ENCODE assay signal across 8 cellular contexts in the genomic region with DNA sequence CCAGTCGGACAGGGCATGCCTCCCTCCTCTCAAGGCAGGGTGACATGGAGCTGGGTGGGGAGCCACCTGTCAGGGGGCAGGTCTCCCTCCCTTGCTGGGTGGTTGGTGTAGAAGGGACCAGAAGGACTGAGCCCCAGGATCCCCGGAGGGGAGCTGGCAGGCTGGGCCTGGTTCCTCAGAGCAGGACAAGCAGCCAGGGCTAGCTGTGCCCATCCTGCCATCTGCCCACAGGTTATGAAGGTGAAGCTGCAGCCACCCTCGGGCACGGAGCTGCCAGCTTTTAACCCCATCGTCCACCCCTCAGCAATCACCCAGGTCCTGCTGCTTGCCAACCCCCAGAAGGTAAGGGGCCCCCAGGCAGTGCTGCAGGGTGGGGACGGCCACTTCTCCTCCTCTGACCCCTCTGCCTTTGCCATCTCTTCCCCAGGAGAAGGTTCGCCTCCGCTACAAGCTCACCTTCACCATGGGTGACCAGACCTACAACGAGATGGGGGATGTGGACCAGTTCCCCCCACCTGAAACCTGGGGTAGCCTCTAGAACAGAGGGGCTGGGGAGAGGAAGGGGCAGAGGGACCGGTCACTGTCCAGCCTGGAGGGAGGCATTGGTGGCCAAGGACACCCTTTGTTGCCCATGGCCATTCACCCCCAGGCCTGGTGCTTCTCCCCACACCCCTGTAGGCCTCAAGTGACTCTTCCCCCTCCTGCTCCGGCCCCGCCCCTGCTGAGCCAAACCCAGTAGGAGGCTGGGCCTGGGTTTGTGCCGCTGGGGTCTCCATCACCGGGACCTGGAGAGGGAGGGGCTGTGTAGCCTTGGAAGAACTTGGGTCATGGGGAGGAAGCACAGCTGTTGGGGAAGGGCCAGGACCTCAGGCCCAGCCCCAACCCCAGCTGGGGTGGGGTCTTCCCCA. TPM values are rescaled to one million over a fixed set of nuclear protein-coding genes. Genes with fewer than 3 reads are reported as not detected.
A peak's percentile ranks its signal among the peaks of the same experiment; 100 is the strongest.
DNase-seq lines count a peak whose midpoint lies in the region; ATAC-seq and TF ChIP-seq lines count a peak whose summit lies in the region.

No MANE protein-coding gene starts in this region.

- no peaks in the 10 kb centered on the region for H3K27me3 ChIP-seq in CD4-positive, alpha-beta T cell (ENCODE audit: control insufficient read depth, insufficient read depth, low read length)

- H3K27ac Mint-ChIP-seq in CD4-positive, alpha-beta T cell = peak overlapping the region; percentile 94
- H3K27ac Mint-ChIP-seq in activated T-helper 1 cell treated with anti-CD3 and anti-CD28 coated beads, Interleukin-12 subunit alpha, Interleukin-12 subunit beta, Interleukin-2, Interleukin-4 antibody, amounts not matched to agents 30 ng/mL and 10 ng/mL and 1 ng/mL, durations not matched to agents 14 hours and 24 hours and 36 hours = peak overlapping the region; percentile 88
- H3K27ac Mint-ChIP-seq in naive B cell = peak overlapping the region; percentile 85 to 97 (median 94)

- H3K27ac ChIP-seq in CD4-positive, alpha-beta T cell (ENCODE audit: low read depth, low read length) = peak overlapping the region; percentile 65

- no peaks in the 10 kb centered on the region for H3K27me3 Mint-ChIP-seq in CD4-positive, alpha-beta T cell
- no peaks in the 10 kb centered on the region for H3K27me3 Mint-ChIP-seq in activated T-helper 1 cell treated with anti-CD3 and anti-CD28 coated beads, Interleukin-12 subunit alpha, Interleukin-12 subunit beta, Interleukin-2, Interleukin-4 antibody, amounts not matched to agents 30 ng/mL and 10 ng/mL and 1 ng/mL, durations not matched to agents 14 hours and 24 hours and 36 hours (ENCODE audit: insufficient read depth)
- no peaks in the 10 kb centered on the region for H3K27me3 Mint-ChIP-seq in naive B cell

- no peaks in the 10 kb centered on the region for H3K9me3 Mint-ChIP-seq in CD4-positive, alpha-beta T cell
- H3K9me3 Mint-ChIP-seq in activated T-helper 1 cell treated with anti-CD3 and anti-CD28 coated beads, Interleukin-12 subunit alpha, Interleukin-12 subunit beta, Interleukin-2, Interleukin-4 antibody, amounts not matched to agents 30 ng/mL and 10 ng/mL and 1 ng/mL, durations not matched to agents 14 hours and 24 hours and 36 hours = no peaks in the 10 kb centered on the region
- no peaks in the 10 kb centered on the region for H3K9me3 Mint-ChIP-seq in naive B cell

- DNase-seq in CD4-positive, alpha-beta T cell = no peak
- no peak for DNase-seq in activated T-helper 1 cell treated with anti-CD3 and anti-CD28 coated beads, Interleukin-12 subunit alpha, Interleukin-12 subunit beta, Interleukin-2, Interleukin-4 antibody, amounts not matched to agents 30 ng/mL and 10 ng/mL and 1 ng/mL, durations not matched to agents 14 hours and 24 hours and 36 hours (ENCODE audit: low spot score)
- DNase-seq in naive B cell (no peak), HPDE6-E6E7 (ENCODE audit: extremely low spot score) (no peak), HEK293T (ENCODE audit: extremely low spot score) (no peak), midbrain (lab: John Stamatoyannopoulos, UW) (no peak), anterior cingulate cortex (lab: John Stamatoyannopoulos, UW) (no peak)

- CTCF ChIA-PET in CD4-positive, alpha-beta T cell (lab: Charles Lee) = interaction anchor here (1.1 to 8.6 kb wide), 4 partner anchors 11 to 49 kb away, joined by 5 to 49 read pairs (median 16); a partner anchor contains a TSS
- CTCF ChIA-PET in HEK293T (lab: Yijun Ruan, JAX) = interaction anchor here (1.3 to 4.8 kb wide), 4 partner anchors 10 to 29 kb away, joined by 3 to 41 read pairs (median 4); no protein-coding TSS in a partner anchor

- POLR2A ChIA-PET in CD4-positive, alpha-beta T cell (lab: Charles Lee) = interaction anchor here (0.8 to 5.2 kb wide), 11 partner anchors 7 to 54 kb away, joined by 3 to 43 read pairs (median 6); a partner anchor contains a TSS
- POLR2A ChIA-PET in HEK293T (lab: Yijun Ruan, JAX) = interaction anchor here (1.3 to 7.9 kb wide), 4 partner anchors 10 to 54 kb away, joined by 3 to 58 read pairs (median 18); a partner anchor contains a TSS

- H3K9me3 ChIP-seq in CD4-positive, alpha-beta T cell (ENCODE audit: control insufficient read depth, low read length) = no peaks in the 10 kb centered on the region

- intact Hi-C loops in CD4-positive, alpha-beta T cell (cut with DNase I, micrococcal nuclease) = no loop called here
- intact Hi-C loops in activated T-helper 1 cell treated with anti-CD3 and anti-CD28 coated beads, Interleukin-12 subunit alpha, Interleukin-12 subunit beta, Interleukin-2, Interleukin-4 antibody, amounts not matched to agents 30 ng/mL and 10 ng/mL and 1 ng/mL, durations not matched to agents 14 hours and 24 hours and 36 hours (cut with micrococcal nuclease) = loop anchor here (5.0 kb wide), 1 partner anchor 175 kb away; a partner anchor contains a TSS

- ATAC-seq in CD4-positive, alpha-beta T cell (ENCODE audit: poor library complexity) = no peak
- ATAC-seq in HG02610 (IDR thresholded peaks at IDR 0.05; ENCODE audit: unreplicated experiment) = peak; percentile 8
- no peak for ATAC-seq in naive B cell (ENCODE audit: low read depth in 2 of 2)

- H3K36me3 Mint-ChIP-seq in CD4-positive, alpha-beta T cell (ENCODE audit: low read depth) = peaks cover 4% of the 10 kb centered on the region
- peaks cover 2% of the 10 kb centered on the region for H3K36me3 Mint-ChIP-seq in activated T-helper 1 cell treated with anti-CD3 and anti-CD28 coated beads, Interleukin-12 subunit alpha, Interleukin-12 subunit beta, Interleukin-2, Interleukin-4 antibody, amounts not matched to agents 30 ng/mL and 10 ng/mL and 1 ng/mL, durations not matched to agents 14 hours and 24 hours and 36 hours (ENCODE audit: low read depth)
- no peaks in the 10 kb centered on the region for H3K36me3 Mint-ChIP-seq in naive B cell

- TF ChIP-seq CTCF in CD4-positive, alpha-beta T cell (IDR thresholded peaks at IDR 0.05) = no peak

- peaks cover 68% of the 10 kb centered on the region for H3K4me1 Mint-ChIP-seq in CD4-positive, alpha-beta T cell (ENCODE audit: low read depth)
- H3K4me1 Mint-ChIP-seq in activated T-helper 1 cell treated with anti-CD3 and anti-CD28 coated beads, Interleukin-12 subunit alpha, Interleukin-12 subunit beta, Interleukin-2, Interleukin-4 antibody, amounts not matched to agents 30 ng/mL and 10 ng/mL and 1 ng/mL, durations not matched to agents 14 hours and 24 hours and 36 hours (ENCODE audit: low read depth) = peaks cover 62% of the 10 kb centered on the region
- H3K4me1 Mint-ChIP-seq in naive B cell = peaks cover 32 to 64% (median 61%) of the 10 kb centered on the region in 3 donors

- H3K4me3 Mint-ChIP-seq in CD4-positive, alpha-beta T cell = peak overlapping the region; percentile 58
- H3K4me3 Mint-ChIP-seq in activated T-helper 1 cell treated with anti-CD3 and anti-CD28 coated beads, Interleukin-12 subunit alpha, Interleukin-12 subunit beta, Interleukin-2, Interleukin-4 antibody, amounts not matched to agents 30 ng/mL and 10 ng/mL and 1 ng/mL, durations not matched to agents 14 hours and 24 hours and 36 hours = peak overlapping the region; percentile 72
- H3K4me3 Mint-ChIP-seq in naive B cell = peak overlapping the region in 5 of 8 donors; percentile 74 to 80 (median 78)

TF ChIP-seq in HEK293T, 16 proteins besides CTCF, POLR2A, EP300 and RAD21:
- TF ChIP-seq TARDBP (IDR thresholded peaks at IDR 0.05) (no peak), SUZ12 (IDR thresholded peaks at IDR 0.05) (no peak), FOXM1 (IDR thresholded peaks at IDR 0.05; ENCODE audit: borderline replicate concordance) (no peak), FOXA1 (IDR thresholded peaks at IDR 0.05) (no peak), HDGF (IDR thresholded peaks at IDR 0.05; ENCODE audit: borderline replicate concordance) (no peak), ARNT (IDR thresholded peaks at IDR 0.05) (no peak), ELF4 (IDR thresholded peaks at IDR 0.05) (no peak), LEF1 (IDR thresholded peaks at IDR 0.05; ENCODE audit: borderline replicate concordance) (no peak)

RNA-seq across cellular contexts. Expression of a gene that starts 7.0 kb away (rescaled TPM):
- total RNA-seq in CD4-positive, alpha-beta T cell = 10 to 100 TPM; 46.9 to 49.0 TPM
- 110 and 116 TPM in 2 replicates for total RNA-seq in activated T-helper 1 cell treated with anti-CD3 and anti-CD28 coated beads, Interleukin-12 subunit alpha, Interleukin-12 subunit beta, Interleukin-2, Interleukin-4 antibody, amounts not matched to agents 30 ng/mL and 10 ng/mL and 1 ng/mL, durations not matched to agents 14 hours and 24 hours and 36 hours
- polyA plus RNA-seq in naive B cell (ENCODE audit: low read depth in 6 of 6) = 1 to 10 TPM; 2.7 to 8.0 (median 3.2) TPM

RNA-seq across cellular contexts. Expression of a gene that starts 23.8 kb away (rescaled TPM):
- 10 to 100 TPM; 57.0 to 60.9 TPM for total RNA-seq in CD4-positive, alpha-beta T cell
- 70.8 and 78.9 TPM in 2 replicates for total RNA-seq in activated T-helper 1 cell treated with anti-CD3 and anti-CD28 coated beads, Interleukin-12 subunit alpha, Interleukin-12 subunit beta, Interleukin-2, Interleukin-4 antibody, amounts not matched to agents 30 ng/mL and 10 ng/mL and 1 ng/mL, durations not matched to agents 14 hours and 24 hours and 36 hours
- polyA plus RNA-seq in naive B cell (ENCODE audit: low read depth in 6 of 6) = 10 to 100 TPM; 15.5 to 28.9 (median 24.2) TPM

RNA-seq across cellular contexts. Expression of a gene that starts 26.1 kb away (rescaled TPM):
- total RNA-seq in CD4-positive, alpha-beta T cell = 1 to 10 TPM; 1.5 TPM
- total RNA-seq in activated T-helper 1 cell treated with anti-CD3 and anti-CD28 coated beads, Interleukin-12 subunit alpha, Interleukin-12 subunit beta, Interleukin-2, Interleukin-4 antibody, amounts not matched to agents 30 ng/mL and 10 ng/mL and 1 ng/mL, durations not matched to agents 14 hours and 24 hours and 36 hours = 47.0 and 50.4 TPM in 2 replicates
- polyA plus RNA-seq in naive B cell (ENCODE audit: low read depth in 6 of 6) = 10 to 100 TPM in 1 of 6 donors, 1 to 10 TPM in 5; 4.0 to 14.3 (median 7.6) TPM

RNA-seq across cellular contexts. Expression of a gene that starts 43.0 kb away (rescaled TPM):
- 10 to 100 TPM; 85.1 to 93.7 TPM for total RNA-seq in CD4-positive, alpha-beta T cell
- 245 and 254 TPM in 2 replicates for total RNA-seq in activated T-helper 1 cell treated with anti-CD3 and anti-CD28 coated beads, Interleukin-12 subunit alpha, Interleukin-12 subunit beta, Interleukin-2, Interleukin-4 antibody, amounts not matched to agents 30 ng/mL and 10 ng/mL and 1 ng/mL, durations not matched to agents 14 hours and 24 hours and 36 hours
- polyA plus RNA-seq in naive B cell (ENCODE audit: low read depth in 6 of 6) = 10 to 100 TPM in 4 of 6 donors, 1 to 10 TPM in 2; 4.1 to 35.3 (median 12.8) TPM

RNA-seq across cellular contexts. Expression of a gene that starts 52.5 kb away (rescaled TPM):
- total RNA-seq in CD4-positive, alpha-beta T cell = 1 to 10 TPM; 2.6 to 3.0 TPM
- total RNA-seq in activated T-helper 1 cell treated with anti-CD3 and anti-CD28 coated beads, Interleukin-12 subunit alpha, Interleukin-12 subunit beta, Interleukin-2, Interleukin-4 antibody, amounts not matched to agents 30 ng/mL and 10 ng/mL and 1 ng/mL, durations not matched to agents 14 hours and 24 hours and 36 hours = not detected in 2 replicates
- 1 to 10 TPM in 1 of 6 donors, under 1 TPM in 3, not detected in 2; 0.60 to 2.6 (median 0.66) TPM for polyA plus RNA-seq in naive B cell (ENCODE audit: low read depth in 6 of 6)

Comparison
In these comparisons a context has a peak if more than half of its experiments do, and no peak if none do; other contexts are left out.
1. RNA of a gene that starts 26.1 kb away (total RNA-seq): 47.0 to 50.4 TPM in activated T-helper 1 cell treated with anti-CD3 and anti-CD28 coated beads, Interleukin-12 subunit alpha, Interleukin-12 subunit beta, Interleukin-2, Interleukin-4 antibody, amounts not matched to agents 30 ng/mL and 10 ng/mL and 1 ng/mL, durations not matched to agents 14 hours and 24 hours and 36 hours; 1.5 TPM in CD4-positive, alpha-beta T cell; every median in the first group is over 10 times any median in the second.
2. Peak in every context shown above with its lines, with median percentiles within 50 percentile points of each other: H3K27ac Mint-ChIP-seq and H3K4me3 Mint-ChIP-seq.